Comparison of ENCODE assay signal across 24 cellular contexts in the genomic region with DNA sequence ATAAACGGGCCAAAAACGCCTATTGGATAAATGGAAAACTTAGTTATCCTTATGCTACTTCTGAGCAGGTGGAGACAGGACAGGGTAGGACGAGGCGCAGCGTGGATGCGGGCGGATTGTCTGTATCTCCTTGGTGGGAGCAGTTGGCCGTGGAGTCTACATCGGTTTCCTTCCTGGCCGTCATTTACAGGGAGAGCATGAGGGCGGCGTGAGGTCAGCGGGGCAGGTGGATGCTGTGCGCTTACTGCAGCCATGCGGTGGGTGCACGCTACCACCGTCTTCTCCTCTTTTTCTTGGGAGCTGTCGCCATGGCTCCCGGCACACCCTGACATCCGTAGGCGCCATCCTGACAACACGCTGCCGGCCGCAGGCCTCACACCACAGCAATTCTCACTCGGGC.
DNase-seq lines count a peak whose midpoint lies in the region; ATAC-seq and TF ChIP-seq lines count a peak whose summit lies in the region.
"Had no signal": no experiment of that assay in that cellular context is flagged by ENCODE, and none has a peak within 500 bp of the region (broad histone marks: within the 10 kb centered on the region; RNA-seq: fewer than 3 reads in every experiment).

No MANE protein-coding gene starts in this region.

- WGBS in sigmoid colon, 2 donors = 96 to 98% methylated on average over 25 of the region's 25 CpGs

- H3K27ac ChIP-seq in left ventricle myocardium inferior (replicated peaks) (no peak overlapping the region), sigmoid colon (no peak overlapping the region)
- H3K27ac ChIP-seq: A549; BLaER1 treated with 17β-estradiol and CSF1 and Interleukin-3, amounts not matched to agents 10 nM and 100 nM; PC-9; SK-N-MC had no signal

- H3K4me3 Mint-ChIP-seq in WTC11 (no peak overlapping the region), glutamatergic neuron (ENCODE audit: unreplicated experiment) (no peak overlapping the region)
- H3K4me3 Mint-ChIP-seq: CD4-positive, alpha-beta T cell had no signal

- no peak for TF ChIP-seq POLR2A in sigmoid colon (IDR thresholded peaks at IDR 0.05)

- DNase-seq in Right ventricle myocardium inferior (ENCODE audit: missing footprints) (peak; percentile 57), left ventricle myocardium inferior (no peak), WTC11 (ENCODE audit: low spot score) (peak; percentile 8), mesenteric fat pad (ENCODE audit: low spot score) (peak; percentile 67), sigmoid colon (peak; percentile 51), T-helper 2 cell (no peak), glutamatergic neuron (no peak), left colon (no peak)
- DNase-seq: AML-193; H7; KBM-7; MG63; NCI-H2029; NCI-H446 treated with DMSO at 0.1 percent for 48 hours; NCI-H526; NCI-H82; NK-92 treated with Interleukin-12 subunit alpha and Interleukin-12 subunit beta, amount 100 ng/mL, for 24 hours; PC-9; RPMI8226; SIG-M5 had no signal

- no peak for TF ChIP-seq EP300 in sigmoid colon (IDR thresholded peaks at IDR 0.05)

- H3K36me3 ChIP-seq in left ventricle myocardium inferior (no peaks in the 10 kb centered on the region), sigmoid colon (no peaks in the 10 kb centered on the region)
- H3K36me3 ChIP-seq: BLaER1 treated with 17β-estradiol and CSF1 and Interleukin-3, amounts not matched to agents 10 nM and 100 nM had no signal

- H3K4me1 Mint-ChIP-seq in WTC11 (peaks cover 22% of the 10 kb centered on the region), glutamatergic neuron (ENCODE audit: low read depth, unreplicated experiment) (peaks cover 16% of the 10 kb centered on the region)

- TF ChIP-seq CTCF in left ventricle myocardium inferior (IDR thresholded peaks at IDR 0.05; ENCODE audit: borderline replicate concordance) = no peak
- no peak for TF ChIP-seq CTCF in WTC11 (IDR thresholded peaks at IDR 0.05)
- TF ChIP-seq CTCF in sigmoid colon (IDR thresholded peaks at IDR 0.05) = no peak
- no peak for TF ChIP-seq CTCF in glutamatergic neuron (IDR thresholded peaks at IDR 0.05; ENCODE audit: partially characterized antibody, unreplicated experiment)

- H3K4me1 ChIP-seq in left ventricle myocardium inferior (no peaks in the 10 kb centered on the region), sigmoid colon (no peaks in the 10 kb centered on the region)
- H3K4me1 ChIP-seq: A549 had no signal

- H3K27me3 Mint-ChIP-seq in WTC11 (ENCODE audit: low read depth) = peaks cover 5% of the 10 kb centered on the region
- peaks cover 12% of the 10 kb centered on the region for H3K27me3 Mint-ChIP-seq in glutamatergic neuron (ENCODE audit: unreplicated experiment)
- H3K27me3 Mint-ChIP-seq: CD4-positive, alpha-beta T cell had no signal

- H3K36me3 Mint-ChIP-seq in WTC11 (peaks cover 26% of the 10 kb centered on the region), glutamatergic neuron (ENCODE audit: unreplicated experiment) (peaks cover 17% of the 10 kb centered on the region)

- ATAC-seq in Right ventricle myocardium inferior (no peak), WTC11 (no peak), left colon (no peak)
- ATAC-seq: A549 had no signal

- H3K9me3 ChIP-seq in left ventricle myocardium inferior (replicated peaks) (no peaks in the 10 kb centered on the region), sigmoid colon (no peaks in the 10 kb centered on the region)
- H3K9me3 ChIP-seq: MG63 had no signal

- H3K27ac Mint-ChIP-seq in WTC11 (no peak overlapping the region), glutamatergic neuron (ENCODE audit: unreplicated experiment) (no peak overlapping the region)
- H3K27ac Mint-ChIP-seq: CD4-positive, alpha-beta T cell had no signal

- H3K27me3 ChIP-seq in left ventricle myocardium inferior (ENCODE audit: low read depth) (peaks cover 30% of the 10 kb centered on the region), sigmoid colon (no peaks in the 10 kb centered on the region)
- H3K27me3 ChIP-seq: MG63 had no signal

- intact Hi-C loops in Right ventricle myocardium inferior (cut with DNase I) = no loop called here
- intact Hi-C loops in left ventricle myocardium inferior (cut with micrococcal nuclease) = no loop called here
- intact Hi-C loops in sigmoid colon (cut with DNase I) = no loop called here
- intact Hi-C loops in left colon (cut with DNase I, micrococcal nuclease) = no loop called here

- H3K4me3 ChIP-seq in left ventricle myocardium inferior (no peak overlapping the region), sigmoid colon (no peak overlapping the region)
- H3K4me3 ChIP-seq: A549; BLaER1 treated with 17β-estradiol and CSF1 and Interleukin-3, amounts not matched to agents 10 nM and 100 nM; MG63; PC-9; SK-N-MC had no signal

- CTCF ChIA-PET in WTC11 (lab: Charles Lee) = no interaction called here

- POLR2A ChIA-PET in WTC11 (lab: Charles Lee) = no interaction called here

- H3K9me3 Mint-ChIP-seq in WTC11 (peaks cover 25% of the 10 kb centered on the region), glutamatergic neuron (ENCODE audit: unreplicated experiment) (peaks cover 27% of the 10 kb centered on the region)

TF ChIP-seq in WTC11, 78 proteins besides CTCF, POLR2A, EP300 and RAD21 (continues in another document):
- TF ChIP-seq, protein P1, sequence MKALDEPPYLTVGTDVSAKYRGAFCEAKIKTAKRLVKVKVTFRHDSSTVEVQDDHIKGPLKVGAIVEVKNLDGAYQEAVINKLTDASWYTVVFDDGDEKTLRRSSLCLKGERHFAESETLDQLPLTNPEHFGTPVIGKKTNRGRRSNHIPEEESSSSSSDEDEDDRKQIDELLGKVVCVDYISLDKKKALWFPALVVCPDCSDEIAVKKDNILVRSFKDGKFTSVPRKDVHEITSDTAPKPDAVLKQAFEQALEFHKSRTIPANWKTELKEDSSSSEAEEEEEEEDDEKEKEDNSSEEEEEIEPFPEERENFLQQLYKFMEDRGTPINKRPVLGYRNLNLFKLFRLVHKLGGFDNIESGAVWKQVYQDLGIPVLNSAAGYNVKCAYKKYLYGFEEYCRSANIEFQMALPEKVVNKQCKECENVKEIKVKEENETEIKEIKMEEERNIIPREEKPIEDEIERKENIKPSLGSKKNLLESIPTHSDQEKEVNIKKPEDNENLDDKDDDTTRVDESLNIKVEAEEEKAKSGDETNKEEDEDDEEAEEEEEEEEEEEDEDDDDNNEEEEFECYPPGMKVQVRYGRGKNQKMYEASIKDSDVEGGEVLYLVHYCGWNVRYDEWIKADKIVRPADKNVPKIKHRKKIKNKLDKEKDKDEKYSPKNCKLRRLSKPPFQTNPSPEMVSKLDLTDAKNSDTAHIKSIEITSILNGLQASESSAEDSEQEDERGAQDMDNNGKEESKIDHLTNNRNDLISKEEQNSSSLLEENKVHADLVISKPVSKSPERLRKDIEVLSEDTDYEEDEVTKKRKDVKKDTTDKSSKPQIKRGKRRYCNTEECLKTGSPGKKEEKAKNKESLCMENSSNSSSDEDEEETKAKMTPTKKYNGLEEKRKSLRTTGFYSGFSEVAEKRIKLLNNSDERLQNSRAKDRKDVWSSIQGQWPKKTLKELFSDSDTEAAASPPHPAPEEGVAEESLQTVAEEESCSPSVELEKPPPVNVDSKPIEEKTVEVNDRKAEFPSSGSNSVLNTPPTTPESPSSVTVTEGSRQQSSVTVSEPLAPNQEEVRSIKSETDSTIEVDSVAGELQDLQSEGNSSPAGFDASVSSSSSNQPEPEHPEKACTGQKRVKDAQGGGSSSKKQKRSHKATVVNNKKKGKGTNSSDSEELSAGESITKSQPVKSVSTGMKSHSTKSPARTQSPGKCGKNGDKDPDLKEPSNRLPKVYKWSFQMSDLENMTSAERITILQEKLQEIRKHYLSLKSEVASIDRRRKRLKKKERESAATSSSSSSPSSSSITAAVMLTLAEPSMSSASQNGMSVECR (CRISPR knock-in tag; IDR thresholded peaks at IDR 0.05; ENCODE audit: borderline replicate concordance) = no peak
- TF ChIP-seq NR1H2 (CRISPR knock-in tag; IDR thresholded peaks at IDR 0.05) (no peak), EMX1 (CRISPR knock-in tag; IDR thresholded peaks at IDR 0.05) (no peak), JAZF1 (CRISPR knock-in tag; IDR thresholded peaks at IDR 0.05) (no peak), ZNF317 (CRISPR knock-in tag; IDR thresholded peaks at IDR 0.05; ENCODE audit: borderline replicate concordance, low read depth) (no peak), SMAD3 (CRISPR knock-in tag; IDR thresholded peaks at IDR 0.05; ENCODE audit: borderline replicate concordance) (no peak)
- TF ChIP-seq, protein P2, sequence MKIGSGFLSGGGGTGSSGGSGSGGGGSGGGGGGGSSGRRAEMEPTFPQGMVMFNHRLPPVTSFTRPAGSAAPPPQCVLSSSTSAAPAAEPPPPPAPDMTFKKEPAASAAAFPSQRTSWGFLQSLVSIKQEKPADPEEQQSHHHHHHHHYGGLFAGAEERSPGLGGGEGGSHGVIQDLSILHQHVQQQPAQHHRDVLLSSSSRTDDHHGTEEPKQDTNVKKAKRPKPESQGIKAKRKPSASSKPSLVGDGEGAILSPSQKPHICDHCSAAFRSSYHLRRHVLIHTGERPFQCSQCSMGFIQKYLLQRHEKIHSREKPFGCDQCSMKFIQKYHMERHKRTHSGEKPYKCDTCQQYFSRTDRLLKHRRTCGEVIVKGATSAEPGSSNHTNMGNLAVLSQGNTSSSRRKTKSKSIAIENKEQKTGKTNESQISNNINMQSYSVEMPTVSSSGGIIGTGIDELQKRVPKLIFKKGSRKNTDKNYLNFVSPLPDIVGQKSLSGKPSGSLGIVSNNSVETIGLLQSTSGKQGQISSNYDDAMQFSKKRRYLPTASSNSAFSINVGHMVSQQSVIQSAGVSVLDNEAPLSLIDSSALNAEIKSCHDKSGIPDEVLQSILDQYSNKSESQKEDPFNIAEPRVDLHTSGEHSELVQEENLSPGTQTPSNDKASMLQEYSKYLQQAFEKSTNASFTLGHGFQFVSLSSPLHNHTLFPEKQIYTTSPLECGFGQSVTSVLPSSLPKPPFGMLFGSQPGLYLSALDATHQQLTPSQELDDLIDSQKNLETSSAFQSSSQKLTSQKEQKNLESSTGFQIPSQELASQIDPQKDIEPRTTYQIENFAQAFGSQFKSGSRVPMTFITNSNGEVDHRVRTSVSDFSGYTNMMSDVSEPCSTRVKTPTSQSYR (CRISPR knock-in tag; IDR thresholded peaks at IDR 0.05) = no peak
- TF ChIP-seq, protein P3, sequence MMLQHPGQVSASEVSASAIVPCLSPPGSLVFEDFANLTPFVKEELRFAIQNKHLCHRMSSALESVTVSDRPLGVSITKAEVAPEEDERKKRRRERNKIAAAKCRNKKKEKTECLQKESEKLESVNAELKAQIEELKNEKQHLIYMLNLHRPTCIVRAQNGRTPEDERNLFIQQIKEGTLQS (CRISPR knock-in tag; conservative IDR thresholded peaks at IDR 0.05) = no peak

Comparison
In these comparisons a context has a peak if more than half of its experiments do, and no peak if none do; other contexts are left out.
1. DNase-seq: peak in Right ventricle myocardium inferior (single experiment), WTC11 (single experiment), mesenteric fat pad (single experiment) and sigmoid colon (single experiment); none in left ventricle myocardium inferior (single experiment), T-helper 2 cell (0 of 5), glutamatergic neuron (single experiment) and left colon (0 of 2).